ENCODE assay signal across 8 cellular contexts in the genomic region with DNA sequence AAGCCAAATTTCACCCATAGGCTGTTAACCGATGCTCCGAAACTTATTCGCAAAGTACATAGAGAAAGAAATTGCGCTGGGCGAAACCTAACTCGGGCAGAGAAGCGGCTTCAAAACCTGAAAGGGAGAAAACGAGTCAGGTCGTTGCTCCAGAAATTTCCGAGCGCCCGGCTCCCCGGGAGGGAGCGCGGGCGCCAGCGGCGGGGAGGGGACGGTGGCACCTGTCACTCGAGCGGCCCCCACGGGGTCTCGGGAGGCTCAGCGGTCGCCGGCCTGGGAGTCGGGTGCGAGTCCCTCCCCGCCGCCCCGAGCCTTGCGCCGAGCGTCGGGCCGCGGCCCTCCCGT. TPM values are rescaled to one million over a fixed set of nuclear protein-coding genes. Genes with fewer than 3 reads are reported as not detected.
DNase-seq lines count a peak whose midpoint lies in the region; ATAC-seq and TF ChIP-seq lines count a peak whose summit lies in the region.
"Not testable (repeated sequence)": the region's sequence is repeated elsewhere in the genome, so short reads cannot be mapped to it uniquely, and the experiment has no call there.

No MANE protein-coding gene starts in this region.

- not testable (repeated sequence) for H3K9me3 ChIP-seq in Caco-2; NT2/D1 (ENCODE audit: insufficient read depth, low read length)

- DNase-seq in Caco-2; HFFc6; NT2/D1 (ENCODE audit: low read depth, low spot score): not testable (repeated sequence)
- DNase-seq in activated T-cell treated with anti-CD3 and anti-CD28 coated beads for 1 hour (ENCODE audit: low read depth): peak; percentile 22
- DNase-seq in inferior parietal cortex (ENCODE audit: extremely low spot score): peak; percentile 40
- peak in 7 of 10 donors; percentile 10 to 80 (median 19) for DNase-seq in posterior cingulate gyrus
- peak; percentile 43 for DNase-seq in stimulated activated naive CD8-positive, alpha-beta T cell treated with anti-CD3 and anti-CD28 coated beads, Interleukin-15, Interleukin-2, amounts not matched to agents 100 U/mL and 50 U/mL, for 24 hours

- POLR2A ChIA-PET in Caco-2 (lab: Charles Lee): not testable (repeated sequence)

- not testable (repeated sequence) for ATAC-seq in stimulated activated naive CD8-positive, alpha-beta T cell treated with anti-CD3 and anti-CD28 coated beads, Interleukin-15, Interleukin-2, amounts not matched to agents 100 U/mL and 50 U/mL, for 24 hours

- H3K36me3 Mint-ChIP-seq in Caco-2 (ENCODE audit: insufficient read depth, unreplicated experiment); HFFc6 (ENCODE audit: low read depth); dendritic cell treated with granulocyte-macrophage colony-stimulating factor and Interleukin-4, amounts not matched to agents 40 ng/mL and 50 ng/mL, for 4 days (ENCODE audit: low read depth): not testable (repeated sequence)

- peak overlapping the region; percentile 76 for H3K4me3 Mint-ChIP-seq in Caco-2 (ENCODE audit: unreplicated experiment)
- peak overlapping the region; percentile 86 for H3K4me3 Mint-ChIP-seq in HFFc6
- H3K4me3 Mint-ChIP-seq in dendritic cell treated with granulocyte-macrophage colony-stimulating factor and Interleukin-4, amounts not matched to agents 40 ng/mL and 50 ng/mL, for 4 days: peak overlapping the region; percentile 66

- not testable (repeated sequence) for H3K36me3 ChIP-seq in Caco-2 (ENCODE audit: control insufficient read depth, insufficient read depth, low read length); NT2/D1 (ENCODE audit: insufficient read depth, insufficient read length, low read length)

- peak overlapping the region; percentile 41 for H3K4me3 ChIP-seq in Caco-2 (ENCODE audit: low read depth, low read length)
- peak overlapping the region; percentile 57 for H3K4me3 ChIP-seq in NT2/D1 (ENCODE audit: insufficient read length, low read depth)

- not testable (repeated sequence) for H3K27me3 ChIP-seq in Caco-2 (replicated peaks; ENCODE audit: control insufficient read depth, insufficient read depth, low read length)
- peaks cover 26% of the 10 kb centered on the region for H3K27me3 ChIP-seq in NT2/D1 (ENCODE audit: insufficient read depth, insufficient read length)

- H3K9ac ChIP-seq in NT2/D1 (ENCODE audit: insufficient read length, low read depth): peak overlapping the region; percentile 50

- H3K9me3 Mint-ChIP-seq in Caco-2 (ENCODE audit: unreplicated experiment); HFFc6; dendritic cell treated with granulocyte-macrophage colony-stimulating factor and Interleukin-4, amounts not matched to agents 40 ng/mL and 50 ng/mL, for 4 days: not testable (repeated sequence)

- H3K4me1 ChIP-seq in Caco-2; NT2/D1 (ENCODE audit: insufficient read depth, insufficient read length): not testable (repeated sequence)

- not testable (repeated sequence) for H3K4me1 Mint-ChIP-seq in Caco-2 (ENCODE audit: low read depth, unreplicated experiment); HFFc6 (ENCODE audit: low read depth)
- H3K4me1 Mint-ChIP-seq in dendritic cell treated with granulocyte-macrophage colony-stimulating factor and Interleukin-4, amounts not matched to agents 40 ng/mL and 50 ng/mL, for 4 days (ENCODE audit: low read depth): peaks cover 14% of the 10 kb centered on the region

- BruUV-seq in Caco-2 (replicated peaks; lab: Mats Ljungman, UMichigan): not testable (repeated sequence)

- H3K27ac Mint-ChIP-seq in Caco-2 (ENCODE audit: unreplicated experiment); HFFc6; dendritic cell treated with granulocyte-macrophage colony-stimulating factor and Interleukin-4, amounts not matched to agents 40 ng/mL and 50 ng/mL, for 4 days: not testable (repeated sequence)

- not testable (repeated sequence) for H3K27me3 Mint-ChIP-seq in Caco-2 (ENCODE audit: insufficient read depth, unreplicated experiment); HFFc6 (ENCODE audit: insufficient read depth); dendritic cell treated with granulocyte-macrophage colony-stimulating factor and Interleukin-4, amounts not matched to agents 40 ng/mL and 50 ng/mL, for 4 days

- intact Hi-C loops in Caco-2 (cut with micrococcal nuclease; ENCODE audit: unreplicated experiment); posterior cingulate gyrus (cut with DNase I): not testable (repeated sequence)
- intact Hi-C loops in dendritic cell treated with granulocyte-macrophage colony-stimulating factor and Interleukin-4, amounts not matched to agents 40 ng/mL and 50 ng/mL, for 4 days (cut with micrococcal nuclease): loop anchor here (10.0 kb wide), 1 partner anchor 112 kb away; a partner anchor contains a TSS

- CTCF ChIA-PET in Caco-2 (lab: Charles Lee): not testable (repeated sequence)

- TF ChIP-seq CTCF in Caco-2 (IDR thresholded peaks at IDR 0.05; ENCODE audit: insufficient read depth in 1 of 2, low read depth in 1 of 2, low read length in 1 of 2, severe bottlenecking in 1 of 2, unreplicated experiment in 1 of 2); HFFc6 (IDR thresholded peaks at IDR 0.05): not testable (repeated sequence)

RNA-seq across cellular contexts. Expression of a gene that starts 0.6 kb away (rescaled TPM):
- total RNA-seq in Caco-2 (2022): 0.86 and 1.1 TPM in 2 replicates
- total RNA-seq in HFFc6 (2021; fragmentation: NEBNext Ultra II Directional; extraction: Animal tissue kit (Norgen Biotek cat#: 25700)): 1 to 10 TPM in 4 of 6 experiments, under 1 TPM in 2; 0.74 to 1.3 (median 1.1) TPM
